In genomic region chr11:62554377-62554776, GRCh38 we compare ENCODE assay signal across 8 cellular contexts. TPM values are rescaled to one million over a fixed set of nuclear protein-coding genes. Genes with fewer than 3 reads are reported as not detected.
DNase-seq lines count a peak whose midpoint lies in the region; ATAC-seq, FAIRE-seq and TF ChIP-seq lines count a peak whose summit lies in the region.

No MANE protein-coding gene starts in this region.

- H3K27me3 Mint-ChIP-seq in astrocyte (ENCODE audit: low read depth, unreplicated experiment) (no peaks in the 10 kb centered on the region), mesothelial cell of epicardium (ENCODE audit: low read depth) (no peaks in the 10 kb centered on the region)

- H3K9me3 ChIP-seq in heart right ventricle = no peaks in the 10 kb centered on the region
- no peaks in the 10 kb centered on the region for H3K9me3 ChIP-seq in astrocyte (ENCODE audit: insufficient read depth, low read depth, low read length)
- H3K9me3 ChIP-seq in aorta (ENCODE audit: control insufficient read depth, low read length) = no peaks in the 10 kb centered on the region

- peak overlapping the region; percentile 64 for H3K4me3 Mint-ChIP-seq in astrocyte (ENCODE audit: unreplicated experiment)
- no peak overlapping the region for H3K4me3 Mint-ChIP-seq in mesothelial cell of epicardium

- H3K36me3 ChIP-seq in heart right ventricle (peaks cover 0 to 25% (median 8%) of the 10 kb centered on the region in 9 donors), astrocyte (ENCODE audit: insufficient read depth, low read length) (peaks cover 9% of the 10 kb centered on the region), aorta (ENCODE audit: control insufficient read depth in 1 of 2, insufficient read depth in 2 of 2, low read length in 1 of 2) (peaks cover 0 to 3% of the 10 kb centered on the region in 2 donors)

- 88 to 92% methylated on average over 2 of the region's 2 CpGs for WGBS in heart right ventricle, 2 donors
- WGBS in aorta, 2 donors = 94 to 96% methylated on average over 2 of the region's 2 CpGs

- H3K9ac ChIP-seq in astrocyte (ENCODE audit: low read length) = peak overlapping the region; percentile 88

- no peak for FAIRE-seq in astrocyte (lab: Jason Lieb, UNC)

- no peak for DNase-seq in heart right ventricle
- DNase-seq in Right ventricle myocardium inferior (ENCODE audit: missing footprints) = no peak
- DNase-seq in astrocyte (ENCODE audit: low read depth) = no peak
- no peak for DNase-seq in mesothelial cell of epicardium (ENCODE audit: low spot score in 2 of 2, unreplicated experiment in 2 of 2)
- peak in 1 of 2 donors; percentile 58 for DNase-seq in aorta

- H3K4me1 Mint-ChIP-seq in astrocyte (ENCODE audit: low read depth, unreplicated experiment) = peaks cover 58% of the 10 kb centered on the region
- H3K4me1 Mint-ChIP-seq in mesothelial cell of epicardium = peaks cover 73% of the 10 kb centered on the region

- H3K36me3 Mint-ChIP-seq in astrocyte (ENCODE audit: low read depth, unreplicated experiment) (peaks cover 10% of the 10 kb centered on the region), mesothelial cell of epicardium (peaks cover 7% of the 10 kb centered on the region)

- intact Hi-C loops in heart right ventricle (cut with DNase I) = no loop called here
- intact Hi-C loops in Right ventricle myocardium inferior (cut with DNase I) = no loop called here
- intact Hi-C loops in aorta (cut with DNase I) = no loop called here

- H3K9me3 Mint-ChIP-seq in astrocyte (ENCODE audit: unreplicated experiment) (no peaks in the 10 kb centered on the region), mesothelial cell of epicardium (no peaks in the 10 kb centered on the region)

- H3K4me2 ChIP-seq in astrocyte (ENCODE audit: low read length) = peak overlapping the region; percentile 93

- TF ChIP-seq CTCF in heart right ventricle (IDR thresholded peaks at IDR 0.05) (no peak), astrocyte (IDR thresholded peaks at IDR 0.05; ENCODE audit: insufficient read depth, low read depth, low read length) (no peak), mesothelial cell of epicardium (IDR thresholded peaks at IDR 0.05; ENCODE audit: unreplicated experiment) (no peak)

- H3K4me3 ChIP-seq in heart right ventricle (no peak overlapping the region), astrocyte (ENCODE audit: insufficient read depth, low read depth, low read length) (no peak overlapping the region), aorta (ENCODE audit: low read length in 2 of 2) (no peak overlapping the region)

- H3K27ac Mint-ChIP-seq in astrocyte (ENCODE audit: unreplicated experiment) = peak overlapping the region; percentile 91
- H3K27ac Mint-ChIP-seq in mesothelial cell of epicardium = peak overlapping the region; percentile 99

- H3K4me1 ChIP-seq in heart right ventricle (peaks cover 33 to 86% (median 78%) of the 10 kb centered on the region in 9 donors), astrocyte (ENCODE audit: insufficient read depth, low read length) (peaks cover 66% of the 10 kb centered on the region), aorta (ENCODE audit: control insufficient read depth in 1 of 2, insufficient read depth in 2 of 2, low read length in 2 of 2) (peaks cover 0 to 5% of the 10 kb centered on the region in 2 donors)

- peaks cover 12% of the 10 kb centered on the region for H3K79me2 ChIP-seq in astrocyte (ENCODE audit: insufficient read depth, low read length)

- H3K27me3 ChIP-seq in heart right ventricle (no peaks in the 10 kb centered on the region), astrocyte (ENCODE audit: insufficient read depth, low read length) (no peaks in the 10 kb centered on the region), aorta (ENCODE audit: control insufficient read depth in 1 of 2, insufficient read depth in 2 of 2, low read length in 1 of 2) (no peaks in the 10 kb centered on the region)

- H2AFZ ChIP-seq in astrocyte (ENCODE audit: low read depth, low read length) = no peak overlapping the region

- ATAC-seq in heart right ventricle (no peak), Right ventricle myocardium inferior (no peak), aorta (ENCODE audit: low FRiP score) (no peak), GM21526 (IDR thresholded peaks at IDR 0.05; ENCODE audit: low FRiP score, unreplicated experiment) (no peak), GM18519 (IDR thresholded peaks at IDR 0.05; ENCODE audit: low FRiP score, unreplicated experiment) (no peak), GM18867 (IDR thresholded peaks at IDR 0.05; ENCODE audit: unreplicated experiment) (no peak)

- H4K20me1 ChIP-seq in astrocyte (ENCODE audit: insufficient read depth, low read length) = peaks cover 24% of the 10 kb centered on the region

- H3K27ac ChIP-seq in heart right ventricle (peak overlapping the region; percentile 76 to 98 (median 92)), astrocyte (ENCODE audit: low read depth, low read length) (peak overlapping the region; percentile 97), aorta (ENCODE audit: low read depth in 1 of 2, low read length in 2 of 2) (peak overlapping the region; percentile 32 to 84)

RNA-seq across cellular contexts. Expression of gene AHNAK, which starts 7.8 kb away (rescaled TPM):
- total RNA-seq in heart right ventricle (100 to 1,000 TPM; 259 to 447 (median 386) TPM), Right ventricle myocardium inferior (332 TPM), astrocyte (305 and 378 TPM in 2 replicates), mesothelial cell of epicardium (456 to 481 TPM (median 480 TPM) in 3 replicates), aorta (1,000 to 10,000 TPM; 1,149 to 1,263 TPM)
- polyA plus RNA-seq in heart right ventricle (100 to 1,000 TPM; 101 to 113 TPM), aorta (100 to 1,000 TPM; 146 to 237 TPM)

RNA-seq across cellular contexts. Expression of gene EEF1G, which starts 19.3 kb away (rescaled TPM):
- 1,000 to 10,000 TPM in 5 of 10 donors, 100 to 1,000 TPM in 5; 784 to 1,131 (median 1,002) TPM for total RNA-seq in heart right ventricle
- polyA plus RNA-seq in heart right ventricle = 1,000 to 10,000 TPM in 1 of 2 donors, 100 to 1,000 TPM in 1; 555 to 1,173 TPM
- 907 TPM for total RNA-seq in Right ventricle myocardium inferior
- 1,185 and 1,298 TPM in 2 replicates for total RNA-seq in astrocyte
- total RNA-seq in mesothelial cell of epicardium = 1,747 to 1,829 TPM (median 1,814 TPM) in 3 replicates
- total RNA-seq in aorta = 100 to 1,000 TPM; 787 to 987 TPM
- 1,000 to 10,000 TPM; 1,251 to 1,857 TPM for polyA plus RNA-seq in aorta

RNA-seq across cellular contexts. Expression of gene TUT1, which starts 36.9 kb away (rescaled TPM):
- total RNA-seq in heart right ventricle = 10 to 100 TPM in 8 of 10 donors, 1 to 10 TPM in 2; 8.2 to 17.9 (median 12.3) TPM
- polyA plus RNA-seq in heart right ventricle = 10 to 100 TPM in 1 of 2 donors, 1 to 10 TPM in 1; 9.3 to 19.2 TPM
- total RNA-seq in Right ventricle myocardium inferior = 13.7 TPM
- total RNA-seq in astrocyte = 16.8 and 18.3 TPM in 2 replicates
- 23.7 to 26.0 TPM (median 24.2 TPM) in 3 replicates for total RNA-seq in mesothelial cell of epicardium
- 10 to 100 TPM; 14.8 to 14.9 TPM for total RNA-seq in aorta
- 10 to 100 TPM in 1 of 2 donors, 1 to 10 TPM in 1; 1.6 to 10.8 TPM for polyA plus RNA-seq in aorta

RNA-seq across cellular contexts. Expression of gene MTA2, which starts 47.3 kb away (rescaled TPM):
- total RNA-seq in heart right ventricle = 10 to 100 TPM; 25.0 to 45.3 (median 29.8) TPM
- 10 to 100 TPM; 22.1 to 35.3 TPM for polyA plus RNA-seq in heart right ventricle
- total RNA-seq in Right ventricle myocardium inferior = 34.1 TPM
- 123 and 136 TPM in 2 replicates for total RNA-seq in astrocyte
- 121 to 126 TPM (median 124 TPM) in 3 replicates for total RNA-seq in mesothelial cell of epicardium
- 10 to 100 TPM; 80.1 to 87.9 TPM for total RNA-seq in aorta
- polyA plus RNA-seq in aorta = 10 to 100 TPM; 13.5 to 40.3 TPM

RNA-seq across cellular contexts. Expression of gene EML3, which starts 58.2 kb away (rescaled TPM):
- total RNA-seq in heart right ventricle (10 to 100 TPM in 8 of 10 donors, 1 to 10 TPM in 2; 7.7 to 27.2 (median 15.2) TPM), Right ventricle myocardium inferior (16.4 TPM), astrocyte (25.5 and 29.8 TPM in 2 replicates), mesothelial cell of epicardium (52.2 to 54.3 TPM (median 53.3 TPM) in 3 replicates), aorta (100 to 1,000 TPM in 1 of 2 donors, 10 to 100 TPM in 1; 93.7 to 134 TPM)
- polyA plus RNA-seq in heart right ventricle (10 to 100 TPM; 18.9 to 50.4 TPM), aorta (100 to 1,000 TPM in 1 of 2 donors, 10 to 100 TPM in 1; 15.7 to 182 TPM)
